In the genomic region with DNA sequence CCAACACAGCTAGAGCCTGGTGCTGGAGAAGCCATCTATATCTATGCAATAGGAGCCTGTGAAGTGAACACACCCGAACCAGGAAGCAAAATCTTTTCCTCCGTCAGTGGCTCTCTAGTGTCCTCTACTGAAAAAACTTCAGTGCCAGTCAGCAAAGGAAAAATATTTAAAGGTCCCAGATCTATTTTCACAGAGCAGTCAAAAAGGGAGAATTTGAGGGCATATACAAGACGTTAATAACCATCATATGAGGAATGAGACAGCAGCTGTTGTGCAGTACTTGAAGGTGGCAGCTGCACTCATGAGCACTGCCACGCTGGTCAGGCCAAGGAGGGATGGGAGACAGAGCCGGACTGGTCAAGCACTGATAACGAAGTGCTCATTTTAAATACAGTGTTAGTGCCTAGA, we compare ENCODE assay signal across 8 cellular contexts. TPM values are rescaled to one million over a fixed set of nuclear protein-coding genes. Genes with fewer than 3 reads are reported as not detected.
DNase-seq lines count a peak whose midpoint lies in the region; ATAC-seq, FAIRE-seq and TF ChIP-seq lines count a peak whose summit lies in the region.

No MANE protein-coding gene starts in this region.

- peaks cover 29% of the 10 kb centered on the region for H3K4me1 Mint-ChIP-seq in memory B cell

- H3K4me3 ChIP-seq in GM12864 (ENCODE audit: low read depth, low read length) (no peak overlapping the region), bronchial epithelial cell (ENCODE audit: low read depth, low read length) (no peak overlapping the region), Karpas-422 (ENCODE audit: low read length) (no peak overlapping the region)

- no peaks in the 10 kb centered on the region for H3K36me3 ChIP-seq in bronchial epithelial cell (ENCODE audit: control insufficient read depth, insufficient read depth, low read length)
- H3K36me3 ChIP-seq in Karpas-422 (ENCODE audit: insufficient read depth, low read length): peaks cover 34% of the 10 kb centered on the region

- H3K4me3 Mint-ChIP-seq in memory B cell: no peak overlapping the region

- DNase-seq in GM12864 (ENCODE audit: low read depth) (no peak), NCI-H526 treated with DMSO at 0.1 percent for 48 hours (lab: John Stamatoyannopoulos, UW) (peak; percentile 7), bronchial epithelial cell (ENCODE audit: low read depth) (no peak), memory B cell (ENCODE audit: low spot score in 2 of 2) (no peak), 8988T (no peak), Karpas-422 (no peak)

- H3K9ac ChIP-seq in Karpas-422 (ENCODE audit: low read length): no peak overlapping the region

- peaks cover 22% of the 10 kb centered on the region for H3K4me1 ChIP-seq in Karpas-422 (ENCODE audit: low read length)

- ATAC-seq in memory B cell (ENCODE audit: low read depth): no peak
- ATAC-seq in GM18870 (IDR thresholded peaks at IDR 0.05; ENCODE audit: unreplicated experiment): no peak
- no peak for ATAC-seq in GM21423 (IDR thresholded peaks at IDR 0.05; ENCODE audit: unreplicated experiment)

- FAIRE-seq in bronchial epithelial cell (lab: Jason Lieb, UNC): no peak

- peaks cover 1% of the 10 kb centered on the region; the same call in 1 of the 2 replicates for H3K9me3 ChIP-seq in Karpas-422 (ENCODE audit: low read length)

- TF ChIP-seq CTCF in GM12864 (IDR thresholded peaks at IDR 0.05; ENCODE audit: low read depth, low read length, missing control alignments): peak; percentile 15
- peak; percentile 24 for TF ChIP-seq CTCF in bronchial epithelial cell (IDR thresholded peaks at IDR 0.05; ENCODE audit: insufficient read depth, low read length, severe bottlenecking)

- peaks cover 98% of the 10 kb centered on the region for H3K79me2 ChIP-seq in Karpas-422 (ENCODE audit: low read length)

- peak overlapping the region; percentile 70 for H3K27ac Mint-ChIP-seq in memory B cell

- peaks cover 21% of the 10 kb centered on the region for H3K36me3 Mint-ChIP-seq in memory B cell

- no peaks in the 10 kb centered on the region for H4K20me1 ChIP-seq in Karpas-422 (ENCODE audit: insufficient read depth, low read depth, low read length)

- no peaks in the 10 kb centered on the region for H3K9me3 Mint-ChIP-seq in memory B cell

- H3K9me2 ChIP-seq in Karpas-422 (replicated peaks; ENCODE audit: insufficient read depth, low read length): no peaks in the 10 kb centered on the region

- no peak overlapping the region for H2AFZ ChIP-seq in Karpas-422 (ENCODE audit: low read length)

- H3K4me2 ChIP-seq in Karpas-422 (ENCODE audit: low read depth, low read length, poor library complexity, severe bottlenecking): no peak overlapping the region

- H3K27me3 Mint-ChIP-seq in memory B cell: no peaks in the 10 kb centered on the region

- no peaks in the 10 kb centered on the region for H3K27me3 ChIP-seq in bronchial epithelial cell (ENCODE audit: control insufficient read depth, insufficient read depth, low read length)
- H3K27me3 ChIP-seq in Karpas-422 (ENCODE audit: low read length): no peaks in the 10 kb centered on the region

- H3K27ac ChIP-seq in Karpas-422 (ENCODE audit: low read length): no peak overlapping the region; the same call in 1 of the 2 replicates

RNA-seq across cellular contexts. Expression of a gene that starts 14.4 kb away (rescaled TPM):
- 4.7 and 5.1 TPM in 2 replicates for total RNA-seq in bronchial epithelial cell
- total RNA-seq in Karpas-422 (2014; rRNA removed; shearing (Covaris generic); ENCODE audit: low replicate concordance): 72.9 and 103 TPM in 2 replicates

Comparison
In these comparisons a context has a peak if more than half of its experiments do, and no peak if none do; other contexts are left out.
1. RNA of a gene that starts 14.4 kb away (total RNA-seq): 72.9 to 103 TPM in Karpas-422; 4.7 to 5.1 TPM in bronchial epithelial cell; every median in the first group is over 10 times any median in the second.